ENCODE assay signal across 14 cellular contexts in genomic region chr20:39800111-39800510, GRCh38.
DNase-seq lines count a peak whose midpoint lies in the region; ATAC-seq, FAIRE-seq and TF ChIP-seq lines count a peak whose summit lies in the region.
"Had no signal": no experiment of that assay in that cellular context is flagged by ENCODE, and none has a peak within 500 bp of the region (broad histone marks: within the 10 kb centered on the region; RNA-seq: fewer than 3 reads in every experiment).

No MANE protein-coding gene starts in this region.

- CTCF ChIA-PET in A549 (lab: Yijun Ruan, JAX), result interaction anchor here (1.1 kb wide), 1 partner anchor 10 kb away, joined by 3 read pairs; no protein-coding TSS in a partner anchor
- CTCF ChIA-PET in activated CD4-positive, alpha-beta T cell treated with anti-CD3 and anti-CD28 coated beads for 36 hours (lab: Charles Lee), result no interaction called here

- no peaks in the 10 kb centered on the region for H3K4me1 ChIP-seq in A549
- H3K4me1 ChIP-seq in body of pancreas, result peaks cover 4% of the 10 kb centered on the region

- no peaks in the 10 kb centered on the region for H3K36me3 ChIP-seq in body of pancreas (replicated peaks in 1 of 2; ENCODE audit: insufficient read depth in 1 of 2, low read depth in 2 of 2)
- H3K36me3 ChIP-seq: heart left ventricle had no signal

- H3K27me3 Mint-ChIP-seq in chondrocyte (ENCODE audit: low read depth), result no peaks in the 10 kb centered on the region
- no peaks in the 10 kb centered on the region for H3K27me3 Mint-ChIP-seq in activated CD4-positive, alpha-beta T cell treated with anti-CD3 and anti-CD28 coated beads for 36 hours
- H3K27me3 Mint-ChIP-seq: activated naive CD8-positive, alpha-beta T cell had no signal

- peaks cover 4% of the 10 kb centered on the region for H3K36me3 Mint-ChIP-seq in chondrocyte (ENCODE audit: low read depth)
- no peaks in the 10 kb centered on the region for H3K36me3 Mint-ChIP-seq in activated CD4-positive, alpha-beta T cell treated with anti-CD3 and anti-CD28 coated beads for 36 hours (ENCODE audit: low read depth)
- H3K36me3 Mint-ChIP-seq: activated naive CD8-positive, alpha-beta T cell had no signal

- FAIRE-seq in A549 (lab: Jason Lieb, UNC) (no peak), HTR-8/SVneo (lab: Jason Lieb, UNC) (no peak)

- peaks cover 9% of the 10 kb centered on the region for H3K4me1 Mint-ChIP-seq in chondrocyte (ENCODE audit: low read depth)
- H3K4me1 Mint-ChIP-seq in activated CD4-positive, alpha-beta T cell treated with anti-CD3 and anti-CD28 coated beads for 36 hours, result no peaks in the 10 kb centered on the region
- H3K4me1 Mint-ChIP-seq: B cell had no signal

- H3K27ac ChIP-seq in A549 (no peak overlapping the region), body of pancreas (peak overlapping the region in 1 of 4 donors; percentile 4)

- POLR2A ChIA-PET in A549 (lab: Yijun Ruan, JAX), result no interaction called here
- POLR2A ChIA-PET in activated CD4-positive, alpha-beta T cell treated with anti-CD3 and anti-CD28 coated beads for 36 hours (lab: Charles Lee), result no interaction called here

- no peaks in the 10 kb centered on the region for H3K27me3 ChIP-seq in body of pancreas
- H3K27me3 ChIP-seq: heart left ventricle had no signal

- no peak for ATAC-seq in A549
- peak; percentile 92 for ATAC-seq in GM19351 (IDR thresholded peaks at IDR 0.05; ENCODE audit: unreplicated experiment)
- peak; percentile 82 for ATAC-seq in HG03066 (IDR thresholded peaks at IDR 0.05; ENCODE audit: low read depth, unreplicated experiment)
- no peak for ATAC-seq in HG03457 (IDR thresholded peaks at IDR 0.05; ENCODE audit: unreplicated experiment)
- no peak for ATAC-seq in activated CD4-positive, alpha-beta T cell treated with anti-CD3 and anti-CD28 coated beads for 36 hours
- no peak for ATAC-seq in body of pancreas

- peaks cover 10% of the 10 kb centered on the region for H3K9me3 Mint-ChIP-seq in chondrocyte (ENCODE audit: low read depth)
- no peaks in the 10 kb centered on the region for H3K9me3 Mint-ChIP-seq in activated CD4-positive, alpha-beta T cell treated with anti-CD3 and anti-CD28 coated beads for 36 hours (ENCODE audit: low read depth)

- no peak for TF ChIP-seq POLR2A in A549 (IDR thresholded peaks at IDR 0.05; ENCODE audit: low read length)
- TF ChIP-seq POLR2A in body of pancreas (IDR thresholded peaks at IDR 0.05), result no peak

- H3K4me3 ChIP-seq in A549, result no peak overlapping the region
- H3K4me3 ChIP-seq in body of pancreas, result no peak overlapping the region
- H3K4me3 ChIP-seq: heart left ventricle had no signal

- H3K4me3 Mint-ChIP-seq in chondrocyte (ENCODE audit: unreplicated experiment), result no peak overlapping the region
- H3K4me3 Mint-ChIP-seq in activated CD4-positive, alpha-beta T cell treated with anti-CD3 and anti-CD28 coated beads for 36 hours, result no peak overlapping the region
- H3K4me3 Mint-ChIP-seq: activated naive CD8-positive, alpha-beta T cell; B cell had no signal

- TF ChIP-seq CTCF in A549 (IDR thresholded peaks at IDR 0.05), result no peak
- no peak for TF ChIP-seq CTCF in chondrocyte (IDR thresholded peaks at IDR 0.05)
- TF ChIP-seq CTCF in body of pancreas (IDR thresholded peaks at IDR 0.05), result no peak

- DNase-seq in A549 (ENCODE audit: low read depth in 1 of 2, low spot score in 1 of 2), result peak in 1 of 2 experiments; percentile 7
- DNase-seq in chondrocyte (ENCODE audit: low spot score), result no peak
- DNase-seq in activated CD4-positive, alpha-beta T cell treated with anti-CD3 and anti-CD28 coated beads for 36 hours, result no peak
- no peak for DNase-seq in HTR-8/SVneo (ENCODE audit: insufficient read length, low spot score)
- DNase-seq in body of pancreas, result no peak
- DNase-seq: GOT3; NCI-H1417 treated with DMSO at 0.1 percent for 48 hours; stimulated activated naive CD4-positive, alpha-beta T cell had no signal

- no peak for TF ChIP-seq EP300 in A549 (IDR thresholded peaks at IDR 0.05)

- H3K4me2 ChIP-seq in A549, result 0 out of 3 replicates have a peak overlapping the region, but pooled peaks have one; percentile 17

- WGBS in A549 (ENCODE audit: missing lambda C conversion rate), result 11% methylated on average over 2 of the region's 2 CpGs
- 36 to 46% methylated on average over 2 of the region's 2 CpGs for WGBS in body of pancreas, 2 donors

- H3K9me3 ChIP-seq in A549 (no peaks in the 10 kb centered on the region), body of pancreas (no peaks in the 10 kb centered on the region)

- no peak for TF ChIP-seq RAD21 in A549 (conservative IDR thresholded peaks at IDR 0.05 in 1 of 2, IDR thresholded peaks at IDR 0.05 in 1 of 2)

- intact Hi-C loops in activated CD4-positive, alpha-beta T cell treated with anti-CD3 and anti-CD28 coated beads for 36 hours (cut with DNase I, micrococcal nuclease), result no loop called here
- intact Hi-C loops in body of pancreas (cut with DNase I), result no loop called here

- peak overlapping the region; percentile 9 for H3K27ac Mint-ChIP-seq in chondrocyte (ENCODE audit: unreplicated experiment)
- H3K27ac Mint-ChIP-seq in activated CD4-positive, alpha-beta T cell treated with anti-CD3 and anti-CD28 coated beads for 36 hours, result no peak overlapping the region
- H3K27ac Mint-ChIP-seq: activated naive CD8-positive, alpha-beta T cell; B cell had no signal

TF ChIP-seq in A549, 52 proteins besides CTCF, POLR2A, EP300 and RAD21:
- TF ChIP-seq BHLHE40 (IDR thresholded peaks at IDR 0.05; ENCODE audit: low read depth, low read length) (no peak), MYC (IDR thresholded peaks at IDR 0.05; ENCODE audit: borderline replicate concordance, low read length) (no peak), CEBPB (IDR thresholded peaks at IDR 0.05) (no peak), HMGXB4 (CRISPR knock-in tag; IDR thresholded peaks at IDR 0.05; ENCODE audit: borderline replicate concordance) (no peak)
TF ChIP-seq in A549: peak in this region for 0.

Comparison
In these comparisons a context has a peak if more than half of its experiments do, and no peak if none do; other contexts are left out.
1. ATAC-seq: peak in GM19351 (single experiment) and HG03066 (single experiment); none in A549 (0 of 2), HG03457 (single experiment), activated CD4-positive, alpha-beta T cell treated with anti-CD3 and anti-CD28 coated beads for 36 hours (single experiment) and body of pancreas (single experiment).